ENCODE assay signal across 26 cellular contexts in the genomic region with DNA sequence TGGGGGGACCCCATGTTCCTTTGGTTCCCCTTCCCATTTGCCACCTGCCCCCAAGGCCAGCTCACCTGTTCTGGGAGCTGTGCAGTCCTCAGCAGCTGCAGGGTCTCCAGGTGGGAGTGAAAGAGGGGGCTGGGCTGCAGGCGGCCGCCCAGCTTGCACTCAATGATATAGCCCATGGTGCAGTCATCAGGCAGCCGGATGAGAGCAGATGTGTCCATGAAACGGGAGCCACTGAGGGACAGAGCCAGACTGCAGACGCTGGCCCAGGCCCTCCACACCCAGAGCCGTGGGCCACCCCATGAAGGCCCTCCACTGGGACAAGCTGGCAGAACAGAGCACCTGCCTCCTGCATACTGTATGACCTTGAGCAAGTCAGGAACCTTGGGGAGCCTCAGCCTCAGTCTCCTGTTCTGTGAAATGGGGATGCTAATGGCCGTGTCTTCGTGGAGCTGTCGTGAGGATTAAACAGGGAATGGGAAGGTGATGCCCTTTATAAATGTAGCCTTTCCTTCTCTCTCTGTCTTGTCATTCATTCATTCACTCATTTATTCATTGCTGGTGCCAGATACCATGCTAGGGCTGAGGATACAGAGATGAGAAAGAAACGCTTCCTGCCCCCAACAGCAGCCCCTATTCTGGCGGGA. TPM values are rescaled to one million over a fixed set of nuclear protein-coding genes. Genes with fewer than 3 reads are reported as not detected.
"Had no signal": no experiment of that assay in that cellular context is flagged by ENCODE, and none has a peak within 500 bp of the region (broad histone marks: within the 10 kb centered on the region; RNA-seq: fewer than 3 reads in every experiment).

No MANE protein-coding gene starts in this region.

- H3K4me2 ChIP-seq: smooth muscle cell had no signal

- H3K9me3 ChIP-seq: sigmoid colon, uterus had no signal

- ATAC-seq: activated CD8-positive, alpha-beta T cell treated with anti-CD3 and anti-CD28 coated beads, Interleukin-2, amount 10 ng/mL, durations not matched to agents 7 days and 5 days; stimulated activated naive B cell treated with anti-CD40 and anti-IgM and Interleukin-4, amounts not matched to agents 10 μg/mL and 1 μg/mL and 100 μg/mL, for 72 hours had no signal

- H3K27ac ChIP-seq: sigmoid colon, uterus had no signal

- H3K9me3 Mint-ChIP-seq: activated naive CD4-positive, alpha-beta T cell treated with anti-CD3 and anti-CD28 coated beads for 36 hours; brain; naive B cell; neural crest cell; stimulated activated naive B cell treated with anti-CD40 and anti-IgM and Interleukin-4, amounts not matched to agents 10 μg/mL and 1 μg/mL and 100 μg/mL, for 72 hours; T-helper 1 cell treated with Interleukin-12 subunit alpha and Interleukin-12 subunit beta and Interleukin-4 antibody, amounts not matched to agents 30 μg/mL and 1 μg/mL, for 36 hours had no signal

- H3K27ac Mint-ChIP-seq: activated CD8-positive, alpha-beta T cell treated with anti-CD3 and anti-CD28 coated beads, Interleukin-2, amount 10 ng/mL, durations not matched to agents 7 days and 5 days; activated naive CD4-positive, alpha-beta T cell treated with anti-CD3 and anti-CD28 coated beads for 36 hours; stimulated activated naive B cell treated with anti-CD40 and anti-IgM and Interleukin-4, amounts not matched to agents 10 μg/mL and 1 μg/mL and 100 μg/mL, for 72 hours; T-helper 1 cell treated with Interleukin-12 subunit alpha and Interleukin-12 subunit beta and Interleukin-4 antibody, amounts not matched to agents 30 μg/mL and 1 μg/mL, for 36 hours had no signal

- H3K27me3 ChIP-seq: uterus had no signal

- H3K4me3 ChIP-seq: lung, sigmoid colon, smooth muscle cell, uterus had no signal

- H3K27me3 Mint-ChIP-seq: naive B cell; stimulated activated naive B cell treated with anti-CD40 and anti-IgM and Interleukin-4, amounts not matched to agents 10 μg/mL and 1 μg/mL and 100 μg/mL, for 72 hours had no signal

- H3K36me3 ChIP-seq: sigmoid colon, uterus had no signal

- H3K36me3 Mint-ChIP-seq: brain had no signal

- H3K4me1 Mint-ChIP-seq: neural crest cell had no signal

- H3K4me1 ChIP-seq: sigmoid colon, uterus had no signal

- H3K4me3 Mint-ChIP-seq: activated CD8-positive, alpha-beta T cell treated with anti-CD3 and anti-CD28 coated beads, Interleukin-2, amount 10 ng/mL, durations not matched to agents 7 days and 5 days; activated naive CD4-positive, alpha-beta T cell treated with anti-CD3 and anti-CD28 coated beads for 36 hours; brain; naive B cell; neural crest cell; stimulated activated naive B cell treated with anti-CD40 and anti-IgM and Interleukin-4, amounts not matched to agents 10 μg/mL and 1 μg/mL and 100 μg/mL, for 72 hours; T-helper 1 cell treated with Interleukin-12 subunit alpha and Interleukin-12 subunit beta and Interleukin-4 antibody, amounts not matched to agents 30 μg/mL and 1 μg/mL, for 36 hours had no signal

- DNase-seq: activated CD4-positive, alpha-beta T cell treated with anti-CD3 and anti-CD28 coated beads for 48 hours; activated CD4-positive, CD25-positive, alpha-beta regulatory T cell; activated CD8-positive, alpha-beta T cell treated with anti-CD3 and anti-CD28 coated beads, Interleukin-2, amount 10 ng/mL, durations not matched to agents 7 days and 5 days; activated effector memory CD4-positive, alpha-beta T cell treated with Interleukin-2 at 50 U/mL for 16 hours; activated naive CD4-positive, alpha-beta T cell treated with anti-CD3 and anti-CD28 coated beads for 36 hours; activated T-cell treated with anti-CD3 and anti-CD28 coated beads, Interleukin-2, amount 50 U/mL, for 48 hours; anterior cingulate cortex; central memory CD4-positive, alpha-beta T cell; dermis blood vessel endothelial cell; effector CD8-positive, alpha-beta T cell; erythroblast; kidney; naive B cell; occipital lobe; sigmoid colon; stimulated activated CD4-positive, alpha-beta T cell treated with anti-CD3 and anti-CD28 coated beads, Interleukin-15, amount 100 ng/mL, for 24 hours; stimulated activated naive B cell treated with anti-CD40 and anti-IgM and Interleukin-4, amounts not matched to agents 10 μg/mL and 1 μg/mL and 100 μg/mL, for 72 hours; trophoblast cell; uterus had no signal

RNA-seq across cellular contexts. Expression of a gene that starts 11.6 kb away (rescaled TPM):
- total RNA-seq: fibroblast of lung, smooth muscle cell had no signal

RNA-seq across cellular contexts. Expression of a gene that starts 44.6 kb away (rescaled TPM):
- total RNA-seq: activated naive CD4-positive, alpha-beta T cell treated with anti-CD3 and anti-CD28 coated beads for 36 hours had no signal

RNA-seq across cellular contexts. Expression of a gene that starts 47.3 kb away (rescaled TPM):
- total RNA-seq: mesenteric fat pad had no signal
